In the genomic region with DNA sequence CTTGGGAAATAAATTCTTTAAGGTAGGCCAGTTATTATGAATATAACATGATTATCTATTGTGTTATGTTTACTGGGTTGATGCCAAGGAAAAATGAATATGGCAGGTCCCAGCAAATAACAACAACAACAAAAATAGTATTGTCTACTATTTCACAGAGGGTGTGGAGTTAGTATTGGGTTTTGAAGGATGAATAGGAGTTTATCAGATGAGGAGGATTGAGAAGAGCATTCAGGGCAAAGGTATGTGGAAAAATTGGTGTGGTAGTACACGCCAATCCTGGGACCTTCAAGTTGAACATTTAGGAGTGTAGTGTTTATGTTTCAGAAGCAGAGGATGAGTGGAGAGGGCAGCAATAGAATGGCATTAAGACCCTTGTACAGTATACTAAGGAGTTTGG, we compare ENCODE assay signal across 3 cellular contexts.
"Had no signal": no experiment of that assay in that cellular context is flagged by ENCODE, and none has a peak within 500 bp of the region (broad histone marks: within the 10 kb centered on the region; RNA-seq: fewer than 3 reads in every experiment).

No MANE protein-coding gene starts in this region.

- DNase-seq: GDM1, GF-D8 had no signal

- H3K4me3 ChIP-seq: GM12878 had no signal

- ATAC-seq: GM12878 had no signal
